ENCODE assay signal across 12 cellular contexts in the genomic region with DNA sequence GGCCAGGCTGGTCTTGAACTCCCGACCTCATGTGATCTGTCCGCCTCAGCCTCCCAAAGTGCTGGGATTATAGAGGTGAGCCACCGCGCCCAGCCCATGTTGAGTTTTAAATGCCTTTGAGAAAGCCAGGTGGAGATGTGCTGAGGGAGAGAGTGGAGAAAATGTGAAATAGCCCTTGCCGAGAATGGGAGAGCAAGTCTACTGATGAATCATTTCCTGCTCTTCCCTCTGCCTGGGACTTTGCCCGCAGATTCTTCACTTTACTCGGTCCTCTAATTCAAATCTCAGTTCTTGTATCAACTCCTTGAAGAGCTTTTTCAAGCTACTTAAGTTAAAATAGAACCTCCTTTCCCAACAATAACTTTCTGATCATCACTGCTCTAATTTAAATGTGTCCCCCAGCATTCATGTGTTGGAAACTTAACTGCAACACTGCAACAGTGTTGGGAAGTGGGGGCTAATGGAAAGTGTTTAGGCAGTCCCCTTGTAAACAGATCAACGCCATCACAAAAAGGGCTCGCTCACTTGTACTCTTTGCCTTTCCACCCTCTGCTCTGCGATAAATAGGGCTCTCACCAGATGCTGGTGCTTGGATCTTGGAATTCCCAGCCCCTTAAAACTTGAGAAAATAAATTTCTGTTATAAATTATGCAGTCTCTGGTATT. TPM values are rescaled to one million over a fixed set of nuclear protein-coding genes. Genes with fewer than 3 reads are reported as not detected.
DNase-seq lines count a peak whose midpoint lies in the region; ATAC-seq and TF ChIP-seq lines count a peak whose summit lies in the region.
"Had no signal": no experiment of that assay in that cellular context is flagged by ENCODE, and none has a peak within 500 bp of the region (broad histone marks: within the 10 kb centered on the region; RNA-seq: fewer than 3 reads in every experiment).

No MANE protein-coding gene starts in this region.

- TF ChIP-seq POLR2A in ovary (IDR thresholded peaks at IDR 0.05), result no peak

- H3K27ac ChIP-seq in coronary artery (peak overlapping the region; percentile 64 to 88), ovary (peak overlapping the region in 1 of 2 donors; percentile 84)
- H3K27ac ChIP-seq: C4-2B, SK-N-MC had no signal

- H3K36me3 ChIP-seq in MG63, result no peaks in the 10 kb centered on the region
- H3K36me3 ChIP-seq in mucosa of descending colon (ENCODE audit: low read depth), result no peaks in the 10 kb centered on the region
- no peaks in the 10 kb centered on the region for H3K36me3 ChIP-seq in ovary

- ATAC-seq in mucosa of descending colon (peak; percentile 51), GM21390 (IDR thresholded peaks at IDR 0.05; ENCODE audit: unreplicated experiment) (no peak)

- H3K4me1 Mint-ChIP-seq in activated T-helper 1 cell treated with anti-CD3 and anti-CD28 coated beads, Interleukin-12 subunit alpha, Interleukin-12 subunit beta, Interleukin-2, Interleukin-4 antibody, amounts not matched to agents 30 ng/mL and 10 ng/mL and 1 ng/mL, durations not matched to agents 14 hours and 24 hours and 36 hours (ENCODE audit: low read depth), result no peaks in the 10 kb centered on the region

- peak; percentile 85 for DNase-seq in AG10803 (ENCODE audit: low read depth)
- DNase-seq in MG63, result peak; percentile 77
- no peak for DNase-seq in coronary artery (ENCODE audit: low spot score)
- DNase-seq in mucosa of descending colon, result no peak
- no peak for DNase-seq in activated T-helper 1 cell treated with anti-CD3 and anti-CD28 coated beads, Interleukin-12 subunit alpha, Interleukin-12 subunit beta, Interleukin-2, Interleukin-4 antibody, amounts not matched to agents 30 ng/mL and 10 ng/mL and 1 ng/mL, durations not matched to agents 14 hours and 24 hours and 36 hours (ENCODE audit: low spot score)
- DNase-seq in ovary, result no peak
- no peak for DNase-seq in NCI-H510A treated with DMSO at 0.1 percent for 48 hours (lab: John Stamatoyannopoulos, UW)
- DNase-seq: dorsolateral prefrontal cortex; stimulated activated naive CD4-positive, alpha-beta T cell treated with Interleukin-2 at 50 U/mL for 16 hours had no signal

- H3K4me1 ChIP-seq in mucosa of descending colon (ENCODE audit: low read depth) (peaks cover 15% of the 10 kb centered on the region), ovary (ENCODE audit: insufficient read depth) (peaks cover 25% of the 10 kb centered on the region)

- no peaks in the 10 kb centered on the region for H3K27me3 ChIP-seq in MG63
- H3K27me3 ChIP-seq in ovary, result no peaks in the 10 kb centered on the region
- H3K27me3 ChIP-seq: dorsolateral prefrontal cortex had no signal

- H3K4me3 Mint-ChIP-seq in activated T-helper 1 cell treated with anti-CD3 and anti-CD28 coated beads, Interleukin-12 subunit alpha, Interleukin-12 subunit beta, Interleukin-2, Interleukin-4 antibody, amounts not matched to agents 30 ng/mL and 10 ng/mL and 1 ng/mL, durations not matched to agents 14 hours and 24 hours and 36 hours, result no peak overlapping the region

- TF ChIP-seq CTCF in AG10803 (conservative IDR thresholded peaks at IDR 0.05; ENCODE audit: low read length) (no peak), coronary artery (IDR thresholded peaks at IDR 0.05) (no peak), mucosa of descending colon (IDR thresholded peaks at IDR 0.05) (no peak), ovary (IDR thresholded peaks at IDR 0.05) (no peak)

- no peaks in the 10 kb centered on the region for H3K9me3 Mint-ChIP-seq in activated T-helper 1 cell treated with anti-CD3 and anti-CD28 coated beads, Interleukin-12 subunit alpha, Interleukin-12 subunit beta, Interleukin-2, Interleukin-4 antibody, amounts not matched to agents 30 ng/mL and 10 ng/mL and 1 ng/mL, durations not matched to agents 14 hours and 24 hours and 36 hours

- intact Hi-C loops in mucosa of descending colon (cut with DNase I, micrococcal nuclease), result no loop called here
- intact Hi-C loops in activated T-helper 1 cell treated with anti-CD3 and anti-CD28 coated beads, Interleukin-12 subunit alpha, Interleukin-12 subunit beta, Interleukin-2, Interleukin-4 antibody, amounts not matched to agents 30 ng/mL and 10 ng/mL and 1 ng/mL, durations not matched to agents 14 hours and 24 hours and 36 hours (cut with micrococcal nuclease), result no loop called here
- intact Hi-C loops in ovary (cut with DNase I), result no loop called here

- TF ChIP-seq EP300 in ovary (IDR thresholded peaks at IDR 0.05), result no peak

- H3K27ac Mint-ChIP-seq in activated T-helper 1 cell treated with anti-CD3 and anti-CD28 coated beads, Interleukin-12 subunit alpha, Interleukin-12 subunit beta, Interleukin-2, Interleukin-4 antibody, amounts not matched to agents 30 ng/mL and 10 ng/mL and 1 ng/mL, durations not matched to agents 14 hours and 24 hours and 36 hours, result no peak overlapping the region

- H3K4me3 ChIP-seq in AG10803 (ENCODE audit: low read length) (no peak overlapping the region), MG63 (no peak overlapping the region), coronary artery (peak overlapping the region; percentile 24), mucosa of descending colon (no peak overlapping the region), ovary (no peak overlapping the region)
- H3K4me3 ChIP-seq: dorsolateral prefrontal cortex, SK-N-MC had no signal

- H3K9me3 ChIP-seq in MG63, result peaks cover 5% of the 10 kb centered on the region; the same call in 1 of the 2 replicates
- no peaks in the 10 kb centered on the region for H3K9me3 ChIP-seq in mucosa of descending colon
- H3K9me3 ChIP-seq in ovary, result no peaks in the 10 kb centered on the region

- peaks cover 2% of the 10 kb centered on the region for H3K27me3 Mint-ChIP-seq in activated T-helper 1 cell treated with anti-CD3 and anti-CD28 coated beads, Interleukin-12 subunit alpha, Interleukin-12 subunit beta, Interleukin-2, Interleukin-4 antibody, amounts not matched to agents 30 ng/mL and 10 ng/mL and 1 ng/mL, durations not matched to agents 14 hours and 24 hours and 36 hours (ENCODE audit: insufficient read depth)

- H3K36me3 Mint-ChIP-seq in activated T-helper 1 cell treated with anti-CD3 and anti-CD28 coated beads, Interleukin-12 subunit alpha, Interleukin-12 subunit beta, Interleukin-2, Interleukin-4 antibody, amounts not matched to agents 30 ng/mL and 10 ng/mL and 1 ng/mL, durations not matched to agents 14 hours and 24 hours and 36 hours (ENCODE audit: low read depth), result no peaks in the 10 kb centered on the region

- WGBS in ovary, 3 donors, result 81 to 89% (median 83%) methylated on average over 10 of the region's 10 CpGs

RNA-seq across cellular contexts. Expression of a gene that starts 27.8 kb away (rescaled TPM):
- 31.7 and 45.5 TPM in 2 replicates for total RNA-seq in MG63 (2014; rRNA removed; shearing (Covaris generic); ENCODE audit: low replicate concordance)
- total RNA-seq in mucosa of descending colon, result 10 to 100 TPM; 44.2 to 51.5 (median 50.7) TPM
- 48.1 and 48.8 TPM in 2 replicates for total RNA-seq in activated T-helper 1 cell treated with anti-CD3 and anti-CD28 coated beads, Interleukin-12 subunit alpha, Interleukin-12 subunit beta, Interleukin-2, Interleukin-4 antibody, amounts not matched to agents 30 ng/mL and 10 ng/mL and 1 ng/mL, durations not matched to agents 14 hours and 24 hours and 36 hours
- 10 to 100 TPM; 53.1 to 92.4 (median 72.6) TPM for total RNA-seq in ovary
- 10 to 100 TPM; 65.3 to 73.1 TPM for polyA plus RNA-seq in ovary

Comparison
In these comparisons a context has a peak if more than half of its experiments do, and no peak if none do; other contexts are left out.
1. DNase-seq: peak in AG10803 (single experiment) and MG63 (single experiment); none in coronary artery (single experiment), mucosa of descending colon (0 of 3), activated T-helper 1 cell treated with anti-CD3 and anti-CD28 coated beads, Interleukin-12 subunit alpha, Interleukin-12 subunit beta, Interleukin-2, Interleukin-4 antibody, amounts not matched to agents 30 ng/mL and 10 ng/mL and 1 ng/mL, durations not matched to agents 14 hours and 24 hours and 36 hours (single experiment), ovary (0 of 5) and NCI-H510A treated with DMSO at 0.1 percent for 48 hours (single experiment).